Comparison of ENCODE assay signal across 10 cellular contexts in the genomic region with DNA sequence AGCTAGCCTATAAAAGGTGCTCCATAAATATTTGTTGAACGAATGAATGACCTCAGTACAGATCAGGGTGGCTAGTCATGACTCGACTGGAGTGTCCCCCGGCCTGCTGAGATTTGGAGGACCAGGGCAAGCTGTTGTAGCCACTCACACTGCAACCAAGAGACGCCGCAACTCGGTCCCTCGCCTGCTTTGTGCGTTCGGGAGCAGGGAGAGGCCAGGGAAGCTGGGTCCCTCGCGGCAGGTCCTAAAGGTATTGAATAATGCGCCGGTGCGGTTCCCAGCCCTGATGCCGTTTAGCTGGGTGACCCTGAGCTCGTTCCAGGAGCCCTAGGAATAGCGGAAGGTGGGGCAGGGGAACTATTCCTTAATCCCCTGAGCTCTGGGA. TPM values are rescaled to one million over a fixed set of nuclear protein-coding genes. Genes with fewer than 3 reads are reported as not detected.
DNase-seq lines count a peak whose midpoint lies in the region; ATAC-seq, FAIRE-seq and TF ChIP-seq lines count a peak whose summit lies in the region.
"Had no signal": no experiment of that assay in that cellular context is flagged by ENCODE, and none has a peak within 500 bp of the region (broad histone marks: within the 10 kb centered on the region; RNA-seq: fewer than 3 reads in every experiment).

No MANE protein-coding gene starts in this region.

- no peak for TF ChIP-seq POLR2A in K562 (conservative IDR thresholded peaks at IDR 0.05)

- H3K4me3 ChIP-seq in HAP-1: peak overlapping the region; percentile 50
- no peak overlapping the region for H3K4me3 ChIP-seq in K562
- H3K4me3 ChIP-seq in mesendoderm (ENCODE audit: low read length): no peak overlapping the region
- peak overlapping the region; percentile 87 to 89 (median 88) for H3K4me3 ChIP-seq in skeletal muscle tissue (ENCODE audit: low read length in 3 of 3)

- peak overlapping the region; percentile 17 for H2AK5ac ChIP-seq in mesendoderm (ENCODE audit: low read length)

- H3K4me2 ChIP-seq in K562 (ENCODE audit: insufficient read depth, low read length) (no peak overlapping the region), mesendoderm (ENCODE audit: low read length) (peak overlapping the region; percentile 60)

- no peak for TF ChIP-seq RAD21 in K562 (CRISPR knock-in tag; conservative IDR thresholded peaks at IDR 0.05 in 1 of 2, IDR thresholded peaks at IDR 0.05 in 1 of 2)

- H3K9me3 ChIP-seq in HAP-1 (no peaks in the 10 kb centered on the region), K562 (replicated peaks; ENCODE audit: control insufficient read depth, insufficient read depth, low read depth, low read length) (no peaks in the 10 kb centered on the region), skeletal muscle tissue (ENCODE audit: control insufficient read depth in 3 of 3, low read length in 3 of 3) (no peaks in the 10 kb centered on the region)
- H3K9me3 ChIP-seq: SJSA1 had no signal

- H3K9ac ChIP-seq in K562 (ENCODE audit: insufficient read depth in 1 of 2, low read depth in 2 of 2, low read length in 2 of 2) (peak overlapping the region in 1 of 2 experiments; percentile 32; a peak in 2 of 4 replicates), mesendoderm (ENCODE audit: low read length) (peak overlapping the region; percentile 73), skeletal muscle tissue (ENCODE audit: low read depth in 1 of 3, low read length in 3 of 3) (peak overlapping the region; percentile 75 to 91 (median 85))

- peaks cover 38% of the 10 kb centered on the region for H3K4me1 ChIP-seq in HAP-1
- H3K4me1 ChIP-seq in K562 (replicated peaks in 1 of 2; ENCODE audit: control insufficient read depth in 2 of 2, insufficient read depth in 2 of 2, low read length in 2 of 2): peaks cover 21 to 30% of the 10 kb centered on the region in 2 experiments; a peak in 4 of 5 replicates
- peaks cover 27% of the 10 kb centered on the region for H3K4me1 ChIP-seq in mesendoderm (ENCODE audit: control insufficient read depth, low read depth, low read length)
- H3K4me1 ChIP-seq in skeletal muscle tissue (ENCODE audit: control insufficient read depth in 3 of 3, insufficient read depth in 3 of 3, low read length in 3 of 3): peaks cover 33 to 59% (median 36%) of the 10 kb centered on the region in 3 donors

- H3K9me1 ChIP-seq in K562 (ENCODE audit: control insufficient read depth, insufficient read depth, low read length): peaks cover 3% of the 10 kb centered on the region

- no peaks in the 10 kb centered on the region for H3K79me2 ChIP-seq in K562 (ENCODE audit: control insufficient read depth, insufficient read depth, low read length)
- H3K79me2 ChIP-seq in mesendoderm (ENCODE audit: control insufficient read depth, insufficient read depth, low read length): no peaks in the 10 kb centered on the region

- peak overlapping the region; percentile 73 for H3K56ac ChIP-seq in mesendoderm (ENCODE audit: low read length)

- H3K27me3 ChIP-seq in HAP-1 (ENCODE audit: low read depth) (no peaks in the 10 kb centered on the region), K562 (ENCODE audit: control insufficient read depth in 2 of 2, insufficient read depth in 2 of 2, low read length in 2 of 2) (peaks cover 18 to 46% of the 10 kb centered on the region in 2 experiments; a peak in 3 of 5 replicates), mesendoderm (ENCODE audit: insufficient read depth, low read length, poor library complexity) (no peaks in the 10 kb centered on the region), skeletal muscle tissue (ENCODE audit: control insufficient read depth in 3 of 3, insufficient read depth in 3 of 3, low read length in 3 of 3) (peaks cover 0 to 9% (median 0%) of the 10 kb centered on the region in 3 donors)

- H3K36me3 ChIP-seq in HAP-1 (replicated peaks) (no peaks in the 10 kb centered on the region), K562 (ENCODE audit: control insufficient read depth, insufficient read depth, low read length) (no peaks in the 10 kb centered on the region), mesendoderm (ENCODE audit: control insufficient read depth, insufficient read depth, low read length) (no peaks in the 10 kb centered on the region), skeletal muscle tissue (ENCODE audit: control insufficient read depth in 3 of 3, insufficient read depth in 3 of 3, low read length in 3 of 3) (no peaks in the 10 kb centered on the region)
- H3K36me3 ChIP-seq: SJSA1 had no signal

- H3K27ac ChIP-seq in K562 (ENCODE audit: extremely low read depth, low read depth, low read length) (no peak overlapping the region), mesendoderm (ENCODE audit: low read depth, low read length) (peak overlapping the region; percentile 83), skeletal muscle tissue (ENCODE audit: low read depth, low read length) (peak overlapping the region; percentile 88)
- H3K27ac ChIP-seq: SJSA1 had no signal

- H4K8ac ChIP-seq in mesendoderm (ENCODE audit: low read depth, low read length): no peak overlapping the region

- H2BK15ac ChIP-seq in mesendoderm (replicated peaks; ENCODE audit: low read depth): no peak overlapping the region

- peak overlapping the region; percentile 21; the same call in 1 of the 2 replicates for H2AFZ ChIP-seq in K562 (ENCODE audit: low read depth, low read length)

- H4K20me1 ChIP-seq in K562 (replicated peaks; ENCODE audit: control insufficient read depth, insufficient read depth, low read length): peaks cover 9% of the 10 kb centered on the region; the same call in 1 of the 2 replicates

- 44% methylated on average over 17 of the region's 17 CpGs for WGBS in K562 (ENCODE audit: insufficient coverage, low coverage, missing lambda C conversion rate)
- WGBS in mesendoderm (ENCODE audit: extremely low coverage, insufficient coverage, low lambda C conversion rate): no CpG with 5 or more reads among the region's 17 CpGs

- ATAC-seq in K562 (no peak), GM21723 (IDR thresholded peaks at IDR 0.05; ENCODE audit: unreplicated experiment) (no peak), GM19023 (IDR thresholded peaks at IDR 0.05; ENCODE audit: unreplicated experiment) (no peak)

- H3K18ac ChIP-seq in mesendoderm (ENCODE audit: low read length): peak overlapping the region; percentile 62

- TF ChIP-seq EP300 in K562 (IDR thresholded peaks at IDR 0.05; ENCODE audit: low read length): no peak

- POLR2A ChIA-PET in K562 (lab: Yijun Ruan, JAX): interaction anchor here (0.6 to 2.1 kb wide), 8 partner anchors 11 to 1089 kb away, joined by 3 to 6 read pairs (median 4); no protein-coding TSS in a partner anchor

- peak overlapping the region; percentile 5 for H3K4ac ChIP-seq in mesendoderm (ENCODE audit: low read depth, low read length)

- no TSS peak for BruUV-seq in K562 (replicated peaks; lab: Mats Ljungman, UMichigan)

- no peak overlapping the region for H4K5ac ChIP-seq in mesendoderm (ENCODE audit: low read length)

- H2BK120ac ChIP-seq in mesendoderm (ENCODE audit: low read depth, low read length): no peak overlapping the region

- CTCF ChIA-PET in K562 (lab: Yijun Ruan, JAX; ENCODE audit: low intra/inter-chr PET ratio): no interaction called here

- H2BK5ac ChIP-seq in mesendoderm (ENCODE audit: low read length): peak overlapping the region; percentile 48

- intact Hi-C loops in K562 (cut with micrococcal nuclease): no loop called here
- intact Hi-C loops in head of caudate nucleus (cut with DNase I): no loop called here

- no peak for TF ChIP-seq CTCF in K562 (IDR thresholded peaks at IDR 0.05 in 2 of 3, conservative IDR thresholded peaks at IDR 0.05 in 1 of 3; ENCODE audit: insufficient read depth in 2 of 3, low read depth in 1 of 3, low read length in 3 of 3)

- no peaks in the 10 kb centered on the region for H3K79me1 ChIP-seq in mesendoderm (ENCODE audit: low read length)

- in situ Hi-C loops in HAP-1 (cut with MboI; ENCODE audit: low sequenced_read_pairs): no loop called here
- in situ Hi-C loops in K562 (cut with MboI): no loop called here

- no peak for FAIRE-seq in K562 (lab: Jason Lieb, UNC)

- peak overlapping the region; percentile 84 for H3K23ac ChIP-seq in mesendoderm (ENCODE audit: low read length)

- no peak for DNase-seq in HAP-1 (ENCODE audit: low spot score in 2 of 2)
- DNase-seq in K562 (ENCODE audit: extremely low read depth in 1 of 4, low spot score in 3 of 4): no peak
- no peak for DNase-seq in mesendoderm
- DNase-seq in HT-29 (ENCODE audit: low spot score): no peak
- DNase-seq in head of caudate nucleus: no peak
- DNase-seq: DMS79 treated with DMSO at 0.1 percent for 48 hours had no signal

RNA-seq across cellular contexts. Expression of a gene that starts 1.8 kb away (rescaled TPM):
- 7.9 and 12.6 TPM in 2 replicates for total RNA-seq in K562 (2011; cell fraction: chromatin; rRNA removed; ENCODE audit: low replicate concordance)
- total RNA-seq in K562 (2011; cell fraction: nucleolus; rRNA removed): 4.6 and 7.3 TPM in 2 replicates
- total RNA-seq in K562 (2011; cell fraction: nucleoplasm; rRNA removed): 6.4 and 11.5 TPM in 2 replicates
- 0.33 and 1.4 TPM in 2 replicates for total RNA-seq in K562 (2014; rRNA removed)
- total RNA-seq in K562 (2014; rRNA removed; fragmentation: Illumina TruSeq; extraction: Trizol): 0.07 and 0.54 TPM in 2 replicates
- 0.11 and 0.14 TPM in 2 replicates for total RNA-seq in K562 (2015; rRNA removed; fragmentation: Illumina TruSeq; extraction: Trizol)
- total RNA-seq in K562 (2021): 0.31 and 0.42 TPM in 2 replicates
- 0.79 and 1.5 TPM in 2 replicates for polyA plus RNA-seq in K562 (2011; rRNA removed)
- polyA plus RNA-seq in K562 (2011; cell fraction: cytosol; rRNA removed): 0.68 and 1.3 TPM in 2 replicates
- polyA plus RNA-seq in K562 (2011; cell fraction: nucleus; rRNA removed): 5.3 and 9.7 TPM in 2 replicates
- 0.34 and 0.71 TPM in 2 replicates for polyA plus RNA-seq in K562 (2012)
- polyA plus RNA-seq in K562 (2014; fragmentation: Illumina TruSeq; extraction: Trizol): 0.17 and 0.22 TPM in 2 replicates
- under 1 TPM; 0.04 to 0.06 TPM for polyA plus RNA-seq in K562 (2014; fragmentation: Nextera tagmentation; extraction: Ambion mirVana)
- polyA plus RNA-seq in K562 (2014; rRNA removed): 0.13 and 0.16 TPM in 2 replicates
- polyA minus RNA-seq in K562 (2011; rRNA and poly(A)+ RNA removed): 1.3 and 2.5 TPM in 2 replicates
- 0.46 and 1.1 TPM in 2 replicates for polyA minus RNA-seq in K562 (2011; cell fraction: cytosol; rRNA and poly(A)+ RNA removed)
- polyA minus RNA-seq in K562 (2011; cell fraction: nucleus; rRNA and poly(A)+ RNA removed): 3.1 and 4.0 TPM in 2 replicates
- 1.7 TPM for polyA plus RNA-seq in mesendoderm (2013, experiment 1 of 2)
- 1.8 TPM for polyA plus RNA-seq in mesendoderm (2013, experiment 2 of 2)
- 35.5 TPM for total RNA-seq in skeletal muscle tissue
- not detected in 2 replicates for total RNA-seq in HT-29 (2014; rRNA removed; shearing (Covaris generic))

RNA-seq across cellular contexts. Expression of a gene that starts 43.2 kb away (rescaled TPM):
- total RNA-seq in K562 (2011; cell fraction: chromatin; rRNA removed; ENCODE audit: low replicate concordance): not detected in 2 replicates
- not detected in 2 replicates for total RNA-seq in K562 (2011; cell fraction: nucleolus; rRNA removed)
- not detected in 2 replicates for total RNA-seq in K562 (2011; cell fraction: nucleoplasm; rRNA removed)
- total RNA-seq in K562 (2014; rRNA removed): not detected in 2 replicates
- not detected in 2 replicates for total RNA-seq in K562 (2014; rRNA removed; fragmentation: Illumina TruSeq; extraction: Trizol)
- not detected in 2 replicates for total RNA-seq in K562 (2015; rRNA removed; fragmentation: Illumina TruSeq; extraction: Trizol)
- 0.07 TPM in 1 of 2 replicates, not detected in the other for total RNA-seq in K562 (2021)
- not detected in 2 replicates for polyA plus RNA-seq in K562 (2011; rRNA removed)
- polyA plus RNA-seq in K562 (2011; cell fraction: cytosol; rRNA removed): not detected in 2 replicates
- polyA plus RNA-seq in K562 (2011; cell fraction: nucleus; rRNA removed): not detected in 2 replicates
- not detected in 2 replicates for polyA plus RNA-seq in K562 (2012)
- not detected in 2 replicates for polyA plus RNA-seq in K562 (2014; fragmentation: Illumina TruSeq; extraction: Trizol)
- polyA plus RNA-seq in K562 (2014; fragmentation: Nextera tagmentation; extraction: Ambion mirVana): not detected
- polyA plus RNA-seq in K562 (2014; rRNA removed): 0.03 TPM in 1 of 2 replicates, not detected in the other
- polyA minus RNA-seq in K562 (2011; rRNA and poly(A)+ RNA removed): not detected in 2 replicates
- not detected in 2 replicates for polyA minus RNA-seq in K562 (2011; cell fraction: cytosol; rRNA and poly(A)+ RNA removed)
- polyA minus RNA-seq in K562 (2011; cell fraction: nucleus; rRNA and poly(A)+ RNA removed): not detected in 2 replicates
- polyA plus RNA-seq in mesendoderm (2013, experiment 1 of 2): 44.0 TPM
- 43.7 TPM for polyA plus RNA-seq in mesendoderm (2013, experiment 2 of 2)
- total RNA-seq in skeletal muscle tissue: 1.0 TPM
- not detected in 2 replicates for total RNA-seq in HT-29 (2014; rRNA removed; shearing (Covaris generic))
- total RNA-seq: SJSA1 had no signal

Comparison
In these comparisons a context has a peak if more than half of its experiments do, and no peak if none do; other contexts are left out.
1. H3K4me3 ChIP-seq: peak in HAP-1 (single experiment) and skeletal muscle tissue (3 of 3); none in K562 (single experiment) and mesendoderm (single experiment).